ENCODE assay signal across 12 cellular contexts in the genomic region with DNA sequence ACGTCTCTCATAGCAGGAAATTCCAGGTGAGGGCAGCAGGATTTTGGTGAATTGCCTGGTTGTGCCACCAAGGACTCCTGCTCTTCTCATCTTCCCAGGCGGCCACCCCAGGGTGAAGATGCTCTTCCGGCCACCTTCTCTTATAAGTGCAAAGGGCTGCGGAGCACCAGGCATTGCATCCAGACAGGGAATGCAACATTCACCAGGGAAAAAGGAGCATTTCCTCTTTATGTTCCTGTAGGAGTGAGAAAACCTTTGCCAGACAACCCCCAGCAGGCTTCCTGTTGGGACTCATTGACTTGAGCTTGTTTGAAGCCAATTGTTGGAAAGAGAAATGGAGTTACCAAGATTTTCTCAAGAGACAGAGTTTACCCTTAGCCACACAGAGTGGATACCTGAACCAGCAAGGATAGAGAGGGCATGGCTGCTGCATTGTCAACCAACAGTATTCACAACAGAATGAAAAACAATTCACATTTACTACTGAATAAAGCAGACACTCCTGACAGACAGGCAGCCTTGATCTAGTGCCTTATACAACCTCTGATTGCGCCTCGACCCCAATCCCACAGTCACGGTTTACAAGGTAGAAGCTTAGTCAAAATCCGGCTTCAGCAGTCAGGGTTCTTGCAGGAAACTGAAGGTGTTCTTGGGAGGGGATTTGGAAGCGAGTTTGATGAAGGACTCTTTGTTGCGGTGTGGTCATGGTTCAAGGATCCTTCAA. TPM values are rescaled to one million over a fixed set of nuclear protein-coding genes. Genes with fewer than 3 reads are reported as not detected.
DNase-seq lines count a peak whose midpoint lies in the region; ATAC-seq and TF ChIP-seq lines count a peak whose summit lies in the region.
"Had no signal": no experiment of that assay in that cellular context is flagged by ENCODE, and none has a peak within 500 bp of the region (broad histone marks: within the 10 kb centered on the region; RNA-seq: fewer than 3 reads in every experiment).

No MANE protein-coding gene starts in this region.

- intact Hi-C loops in gastrocnemius medialis (cut with DNase I; ENCODE audit: low total_unique reads) = no loop called here

- no peak for DNase-seq in activated CD4-positive, alpha-beta T cell treated with anti-CD3 and anti-CD28 coated beads, Interleukin-2, amount 10 ng/mL, durations not matched to agents 7 days and 5 days
- no peak for DNase-seq in activated CD4-positive, alpha-beta T cell treated with anti-CD3 and anti-CD28 coated beads, Interleukin-2, amount 50 U/mL, for 4 hours
- DNase-seq in RWPE1 (ENCODE audit: low spot score) (no peak), endothelial cell (ENCODE audit: low spot score) (no peak), gastrocnemius medialis (no peak), NCI-H1436 treated with DMSO at 0.1 percent for 48 hours (lab: John Stamatoyannopoulos, UW) (no peak)
- DNase-seq: amniotic stem cell, Right ventricle myocardium superior had no signal

- in situ Hi-C loops in gastrocnemius medialis (cut with MboI; ENCODE audit: low sequenced_read_pairs in 4 of 4) = no loop called here

- no peaks in the 10 kb centered on the region for H3K27me3 ChIP-seq in gastrocnemius medialis
- H3K27me3 ChIP-seq: thyroid gland had no signal

- H3K9me3 ChIP-seq in gastrocnemius medialis = no peaks in the 10 kb centered on the region
- H3K9me3 ChIP-seq: A549, thyroid gland had no signal

- H3K27ac ChIP-seq in RWPE1 = peak overlapping the region; percentile 76; the same call in 1 of the 2 replicates
- peak overlapping the region; percentile 84 to 96 (median 90) for H3K27ac ChIP-seq in gastrocnemius medialis
- H3K27ac ChIP-seq: A549 had no signal

- H3K4me3 ChIP-seq in gastrocnemius medialis = no peak overlapping the region
- H3K4me3 ChIP-seq: A549 had no signal

- peaks cover 14% of the 10 kb centered on the region for H3K36me3 Mint-ChIP-seq in activated CD4-positive, alpha-beta T cell treated with anti-CD3 and anti-CD28 coated beads, Interleukin-2, amount 10 ng/mL, durations not matched to agents 7 days and 5 days (ENCODE audit: low read depth)
- H3K36me3 Mint-ChIP-seq in endothelial cell (ENCODE audit: low read depth, unreplicated experiment) = peaks cover 9% of the 10 kb centered on the region

- CTCF ChIA-PET in activated CD4-positive, alpha-beta T cell treated with anti-CD3 and anti-CD28 coated beads, Interleukin-2, amount 10 ng/mL, durations not matched to agents 7 days and 5 days (lab: Charles Lee) = no interaction called here
- CTCF ChIA-PET in RWPE1 (lab: Yijun Ruan, JAX) = no interaction called here

- TF ChIP-seq POLR2A in gastrocnemius medialis (IDR thresholded peaks at IDR 0.05) = no peak

- no peak for TF ChIP-seq CTCF in RWPE1 (conservative IDR thresholded peaks at IDR 0.05; ENCODE audit: low read depth)
- no peak for TF ChIP-seq CTCF in endothelial cell (IDR thresholded peaks at IDR 0.05; ENCODE audit: unreplicated experiment)
- no peak for TF ChIP-seq CTCF in gastrocnemius medialis (IDR thresholded peaks at IDR 0.05 in 4 of 5, conservative IDR thresholded peaks at IDR 0.05 in 1 of 5)

- H3K4me1 Mint-ChIP-seq in activated CD4-positive, alpha-beta T cell treated with anti-CD3 and anti-CD28 coated beads, Interleukin-2, amount 10 ng/mL, durations not matched to agents 7 days and 5 days = peaks cover 45% of the 10 kb centered on the region
- peaks cover 37% of the 10 kb centered on the region for H3K4me1 Mint-ChIP-seq in endothelial cell (ENCODE audit: unreplicated experiment)

- H3K4me3 Mint-ChIP-seq in activated CD4-positive, alpha-beta T cell treated with anti-CD3 and anti-CD28 coated beads, Interleukin-2, amount 10 ng/mL, durations not matched to agents 7 days and 5 days = peak overlapping the region; percentile 78
- peak overlapping the region; percentile 81 for H3K4me3 Mint-ChIP-seq in endothelial cell (ENCODE audit: unreplicated experiment)

- peak overlapping the region; percentile 89 for H3K27ac Mint-ChIP-seq in activated CD4-positive, alpha-beta T cell treated with anti-CD3 and anti-CD28 coated beads, Interleukin-2, amount 10 ng/mL, durations not matched to agents 7 days and 5 days
- H3K27ac Mint-ChIP-seq in endothelial cell (ENCODE audit: unreplicated experiment) = peak overlapping the region; percentile 92

- POLR2A ChIA-PET in activated CD4-positive, alpha-beta T cell treated with anti-CD3 and anti-CD28 coated beads, Interleukin-2, amount 10 ng/mL, durations not matched to agents 7 days and 5 days (lab: Charles Lee) = no interaction called here
- POLR2A ChIA-PET in RWPE1 (lab: Yijun Ruan, JAX; ENCODE audit: low non-redundant PET) = no interaction called here

- H3K27me3 Mint-ChIP-seq in activated CD4-positive, alpha-beta T cell treated with anti-CD3 and anti-CD28 coated beads, Interleukin-2, amount 10 ng/mL, durations not matched to agents 7 days and 5 days = peaks cover 2% of the 10 kb centered on the region
- H3K27me3 Mint-ChIP-seq in endothelial cell (ENCODE audit: unreplicated experiment) = peaks cover 9% of the 10 kb centered on the region

- H3K4me1 ChIP-seq in gastrocnemius medialis = peaks cover 14 to 20% of the 10 kb centered on the region in 2 donors

- H3K36me3 ChIP-seq in gastrocnemius medialis = no peaks in the 10 kb centered on the region
- H3K36me3 ChIP-seq: thyroid gland had no signal

- no peak for ATAC-seq in gastrocnemius medialis
- ATAC-seq in GM18870 (IDR thresholded peaks at IDR 0.05; ENCODE audit: unreplicated experiment) = no peak
- ATAC-seq in HG02973 (IDR thresholded peaks at IDR 0.05; ENCODE audit: unreplicated experiment) = no peak

- no peaks in the 10 kb centered on the region for H3K9me3 Mint-ChIP-seq in activated CD4-positive, alpha-beta T cell treated with anti-CD3 and anti-CD28 coated beads, Interleukin-2, amount 10 ng/mL, durations not matched to agents 7 days and 5 days
- H3K9me3 Mint-ChIP-seq in endothelial cell (ENCODE audit: unreplicated experiment) = no peaks in the 10 kb centered on the region

RNA-seq across cellular contexts. Expression of a gene that starts 1.8 kb away (rescaled TPM):
- total RNA-seq in activated CD4-positive, alpha-beta T cell treated with anti-CD3 and anti-CD28 coated beads, Interleukin-2, amount 10 ng/mL, durations not matched to agents 7 days and 5 days = 10 to 100 TPM; 63.1 to 68.4 TPM
- total RNA-seq in endothelial cell (ENCODE audit: unreplicated experiment) = 211 TPM
- 10 to 100 TPM; 10.0 to 14.2 (median 12.6) TPM for total RNA-seq in gastrocnemius medialis

Comparison
In these comparisons a context has a peak if more than half of its experiments do, and no peak if none do; other contexts are left out.
1. RNA of a gene that starts 1.8 kb away (total RNA-seq): 211 TPM in endothelial cell (single experiment) and 63.1 to 68.4 TPM in activated CD4-positive, alpha-beta T cell treated with anti-CD3 and anti-CD28 coated beads, Interleukin-2, amount 10 ng/mL, durations not matched to agents 7 days and 5 days; 10.0 to 14.2 TPM in gastrocnemius medialis; every median in the first group is over 4 times any median in the second.